In genomic region chr2:164840930-164841718, GRCh38 we compare ENCODE assay signal across 8 cellular contexts. TPM values are rescaled to one million over a fixed set of nuclear protein-coding genes. Genes with fewer than 3 reads are reported as not detected.
A peak's percentile ranks its signal among the peaks of the same experiment; 100 is the strongest.
DNase-seq lines count a peak whose midpoint lies in the region; ATAC-seq and TF ChIP-seq lines count a peak whose summit lies in the region.

No MANE protein-coding gene starts in this region.

- DNase-seq in Daoy (ENCODE audit: low read depth) (peak; percentile 82), HL-60 (ENCODE audit: low read depth in 1 of 2, low spot score in 1 of 2) (no peak), Panc1 (ENCODE audit: low read depth, low spot score) (no peak), brain microvascular endothelial cell (peak; percentile 45), sciatic nerve (ENCODE audit: low spot score) (peak; percentile 77), pons (ENCODE audit: low spot score) (no peak)

- no peak for TF ChIP-seq CTCF in HL-60 (IDR thresholded peaks at IDR 0.05; ENCODE audit: insufficient read depth, low read length)
- TF ChIP-seq CTCF in Panc1 (IDR thresholded peaks at IDR 0.05) = no peak
- TF ChIP-seq CTCF in brain microvascular endothelial cell (IDR thresholded peaks at IDR 0.05; ENCODE audit: low read depth, low read length, missing control alignments) = no peak

- peak overlapping the region; percentile 47 for H3K4me3 ChIP-seq in HL-60 (replicated peaks; ENCODE audit: insufficient read depth, low read length)
- peak overlapping the region; percentile 58 to 64 for H3K4me3 ChIP-seq in Panc1 (ENCODE audit: low read depth in 2 of 2, low read length in 2 of 2)
- H3K4me3 ChIP-seq in brain microvascular endothelial cell (ENCODE audit: low read depth, low read length) = peak overlapping the region; percentile 74
- H3K4me3 ChIP-seq in iPS-15b (ENCODE audit: low read depth, low read length) = peak overlapping the region; percentile 81

- H3K9ac ChIP-seq in iPS-15b (ENCODE audit: low read depth, low read length) = peak overlapping the region; percentile 62

- in situ Hi-C loops in Panc1 (cut with HindIII; ENCODE audit: low pct_unique_long_range_greater_than_20kb, low sequenced_read_pairs) (no loop called here), brain microvascular endothelial cell (cut with HindIII; ENCODE audit: low pct_ligation_motif_present, low sequenced_read_pairs) (no loop called here)

- H3K4me1 ChIP-seq in Panc1 (ENCODE audit: control insufficient read depth, insufficient read depth, low read length) (peaks cover 5% of the 10 kb centered on the region; the same call in 1 of the 2 replicates), iPS-15b (ENCODE audit: control insufficient read depth, insufficient read depth, low read length) (peaks cover 2% of the 10 kb centered on the region)

- H3K36me3 ChIP-seq in Panc1 (ENCODE audit: control insufficient read depth, insufficient read depth, low read length) (no peaks in the 10 kb centered on the region; the same call in 1 of the 2 replicates), brain microvascular endothelial cell (replicated peaks) (no peaks in the 10 kb centered on the region), iPS-15b (ENCODE audit: control insufficient read depth, insufficient read depth, low read length) (no peaks in the 10 kb centered on the region)

- H3K9me3 ChIP-seq in Panc1 (ENCODE audit: control insufficient read depth, insufficient read depth, low read depth, low read length) (no peaks in the 10 kb centered on the region), iPS-15b (ENCODE audit: control insufficient read depth, insufficient read depth, low read length) (no peaks in the 10 kb centered on the region)

- POLR2A ChIA-PET in Panc1 (lab: Charles Lee) = no interaction called here

- no TSS peak for BruUV-seq in Panc1 (replicated peaks; lab: Mats Ljungman, UMichigan)

- intact Hi-C loops in Panc1 (cut with micrococcal nuclease; ENCODE audit: unreplicated experiment) (no loop called here), sciatic nerve (cut with DNase I) (no loop called here)

- peak; percentile 65 for ATAC-seq in GM21367 (IDR thresholded peaks at IDR 0.05; ENCODE audit: unreplicated experiment)
- ATAC-seq in Panc1 = peak; percentile 86
- ATAC-seq in sciatic nerve = peak; percentile 72

- H3K27me3 ChIP-seq in HL-60 (ENCODE audit: insufficient read depth, poor library complexity, severe bottlenecking) (peaks cover 29% of the 10 kb centered on the region), Panc1 (ENCODE audit: control insufficient read depth, insufficient read depth, low read length) (peaks cover 18% of the 10 kb centered on the region), brain microvascular endothelial cell (replicated peaks) (no peaks in the 10 kb centered on the region), iPS-15b (ENCODE audit: control insufficient read depth, insufficient read depth, low read length) (peaks cover 13% of the 10 kb centered on the region)

- no peak overlapping the region for H3K27ac ChIP-seq in HL-60 (replicated peaks)
- H3K27ac ChIP-seq in Panc1 (ENCODE audit: low read length) = no peak overlapping the region
- peak overlapping the region; percentile 67 for H3K27ac ChIP-seq in brain microvascular endothelial cell

- CTCF ChIA-PET in Panc1 (lab: Charles Lee) = interaction anchor here (0.5 kb wide), 1 partner anchor 48 kb away, joined by 4 read pairs; no protein-coding TSS in a partner anchor

RNA-seq across cellular contexts. Expression of gene COBLL1, which starts 0.5 kb away (rescaled TPM):
- total RNA-seq in Daoy (2014; rRNA removed; shearing (Covaris generic)) = 4.6 and 6.7 TPM in 2 replicates
- total RNA-seq in Panc1 (2021; ENCODE audit: unreplicated experiment) = 4.4 TPM
- polyA plus RNA-seq in Panc1 (2012; ENCODE audit: insufficient read length) = 1.9 TPM
- 119 TPM for total RNA-seq in sciatic nerve

Comparison
In these comparisons a context has a peak if more than half of its experiments do, and no peak if none do; other contexts are left out.
1. DNase-seq: peak in Daoy (single experiment), brain microvascular endothelial cell (single experiment) and sciatic nerve (single experiment); none in HL-60 (0 of 2), Panc1 (single experiment) and pons (single experiment).
2. RNA of gene COBLL1, which starts 0.5 kb away (total RNA-seq): 119 TPM in sciatic nerve (single experiment); 4.6 to 6.7 TPM in Daoy and 4.4 TPM in Panc1 (single experiment); every median in the first group is over 10 times any median in the second.
3. Peak in every context shown above with its lines, with median percentiles within 50 percentile points of each other: ATAC-seq and H3K4me3 ChIP-seq.